Comparison of ENCODE assay signal across 1 cellular context in the genomic region with DNA sequence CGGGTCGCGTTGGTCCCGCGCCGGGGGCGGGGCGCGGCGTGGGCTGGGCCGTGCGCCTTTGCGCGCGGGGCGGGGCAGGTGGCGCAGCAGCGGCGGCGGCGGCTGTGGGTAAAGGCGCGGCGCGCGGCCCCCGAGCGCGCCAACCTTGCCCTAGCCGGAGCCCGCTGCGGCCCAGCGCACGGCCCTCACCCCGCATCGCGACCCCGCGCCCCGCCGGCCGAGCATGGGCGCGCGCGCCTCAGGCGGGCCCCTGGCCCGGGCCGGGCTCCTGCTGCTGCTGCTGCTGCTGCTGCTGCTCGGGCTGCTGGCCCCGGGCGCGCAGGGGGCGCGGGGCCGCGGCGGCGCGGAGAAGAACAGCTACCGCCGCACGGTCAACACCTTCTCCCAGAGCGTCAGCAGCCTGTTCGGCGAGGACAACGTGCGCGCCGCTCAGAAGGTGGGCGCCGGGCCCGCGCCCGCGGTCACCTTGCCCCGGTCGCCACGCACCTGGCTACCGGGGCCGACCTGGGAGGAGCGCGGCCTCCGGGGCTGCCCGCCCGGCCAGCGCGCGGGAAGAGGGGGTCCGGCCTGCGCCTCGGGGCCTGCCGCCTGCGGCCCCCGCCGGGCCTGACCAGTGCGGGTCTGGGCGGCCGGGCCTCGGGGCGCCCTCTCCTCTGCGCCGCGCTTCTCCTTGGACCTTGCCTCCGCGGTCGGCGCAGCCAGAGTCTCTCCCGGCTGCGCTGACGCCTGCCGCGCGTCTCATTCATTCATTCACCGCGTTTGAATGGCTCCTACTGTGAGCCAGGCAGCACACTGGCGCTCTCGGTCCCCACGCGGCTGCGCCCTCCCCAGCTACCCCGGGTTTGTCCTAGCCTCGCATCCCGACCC.
TF ChIP-seq lines count a peak whose summit lies in the region.

A gene with protein sequence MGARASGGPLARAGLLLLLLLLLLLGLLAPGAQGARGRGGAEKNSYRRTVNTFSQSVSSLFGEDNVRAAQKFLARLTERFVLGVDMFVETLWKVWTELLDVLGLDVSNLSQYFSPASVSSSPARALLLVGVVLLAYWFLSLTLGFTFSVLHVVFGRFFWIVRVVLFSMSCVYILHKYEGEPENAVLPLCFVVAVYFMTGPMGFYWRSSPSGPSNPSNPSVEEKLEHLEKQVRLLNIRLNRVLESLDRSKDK (plus strand): TSS at position 78 of the 867 bp plus-strand sequence. CDS start 146 bp downstream, at position 224.

TF ChIP-seq in K562, 482 proteins besides CTCF, POLR2A, EP300 and RAD21:
- TF ChIP-seq SIN3A (IDR thresholded peaks at IDR 0.05; ENCODE audit: borderline replicate concordance in 2 of 2, control insufficient read depth in 1 of 2, low read depth in 2 of 2, low read length in 2 of 2) (0 out of 4 replicates have a peak, but pooled peaks have one; percentile 22 to 46), POLR2G (IDR thresholded peaks at IDR 0.05; ENCODE audit: low read depth, low read length) (peak; percentile 58), ZNF23 (CRISPR knock-in tag; IDR thresholded peaks at IDR 0.05) (no peak), ZBTB7A (IDR thresholded peaks at IDR 0.05; ENCODE audit: borderline replicate concordance, control insufficient read depth, low read depth, low read length) (peak; percentile 56; the same call in 1 of the 2 replicates), MYNN (IDR thresholded peaks at IDR 0.05) (no peak), MYNN (CRISPR knock-in tag; IDR thresholded peaks at IDR 0.05) (no peak), CTBP1 (IDR thresholded peaks at IDR 0.05; ENCODE audit: borderline replicate concordance) (peak; percentile 25; the same call in 1 of the 2 replicates), MAFF (IDR thresholded peaks at IDR 0.05; ENCODE audit: low read length) (no peak), TBP (optimal IDR thresholded peaks at IDR 0.05; ENCODE audit: low read depth, low read length) (peak; percentile 13), TCF7 (IDR thresholded peaks at IDR 0.05; ENCODE audit: borderline replicate concordance) (no peak), NRF1 (conservative IDR thresholded peaks at IDR 0.05 in 1 of 2, IDR thresholded peaks at IDR 0.05 in 1 of 2) (peak; percentile 65 to 71), ZNF24 (IDR thresholded peaks at IDR 0.05) (peak; percentile 98), ZFX (CRISPR knock-in tag; IDR thresholded peaks at IDR 0.05) (peak; percentile 56; the same call in 1 of the 2 replicates), TAF1 (IDR thresholded peaks at IDR 0.05; ENCODE audit: control insufficient read depth, extremely low read depth, insufficient read depth, low read length, severe bottlenecking) (peak; percentile 9), GATAD2B (IDR thresholded peaks at IDR 0.05; ENCODE audit: borderline replicate concordance) (0 out of 2 replicates have a peak, but pooled peaks have one; percentile 12), GATAD2A (IDR thresholded peaks at IDR 0.05) (0 out of 2 replicates have a peak, but pooled peaks have one; percentile 20), CREBBP (IDR thresholded peaks at IDR 0.05; ENCODE audit: low read depth, low read length) (no peak), SIN3B (IDR thresholded peaks at IDR 0.05; ENCODE audit: low read depth) (peak; percentile 37; the same call in 1 of the 2 replicates), CHD1 (IDR thresholded peaks at IDR 0.05; ENCODE audit: low read length) (peak; percentile 51), CXXC5 (CRISPR knock-in tag; IDR thresholded peaks at IDR 0.05) (peak; percentile 59), PHF8 (IDR thresholded peaks at IDR 0.05; ENCODE audit: borderline replicate concordance, low read length) (peak; percentile 50; the same call in 1 of the 2 replicates), ASH1L (IDR thresholded peaks at IDR 0.05; ENCODE audit: borderline replicate concordance, low read depth, partially characterized antibody) (no peak), HNRNPLL (IDR thresholded peaks at IDR 0.05; ENCODE audit: low read depth, low read length, poor library complexity, severe bottlenecking) (peak; percentile 81), NR2C2 (CRISPR knock-in tag; IDR thresholded peaks at IDR 0.05) (no peak), NR2C2 (tag; IDR thresholded peaks at IDR 0.05) (0 out of 2 replicates have a peak, but pooled peaks have one; percentile 49), KDM5B (IDR thresholded peaks at IDR 0.05; ENCODE audit: insufficient replicate concordance, low read depth, low read length) (peak; percentile 59), CCNT2 (IDR thresholded peaks at IDR 0.05; ENCODE audit: borderline replicate concordance, extremely low read depth, insufficient read length, low read depth, low read length) (peak; percentile 42), SIX5 (IDR thresholded peaks at IDR 0.05; ENCODE audit: borderline replicate concordance in 1 of 2, insufficient read depth in 1 of 2, low read depth in 1 of 2, low read length in 2 of 2) (no peak), RBBP5 (IDR thresholded peaks at IDR 0.05; ENCODE audit: borderline replicate concordance, insufficient read depth, low read length, poor library complexity, severe bottlenecking) (peak; percentile 80), RBFOX2 (IDR thresholded peaks at IDR 0.05; ENCODE audit: low read depth, low read length) (peak; percentile 60)
- TF ChIP-seq, protein P1, sequence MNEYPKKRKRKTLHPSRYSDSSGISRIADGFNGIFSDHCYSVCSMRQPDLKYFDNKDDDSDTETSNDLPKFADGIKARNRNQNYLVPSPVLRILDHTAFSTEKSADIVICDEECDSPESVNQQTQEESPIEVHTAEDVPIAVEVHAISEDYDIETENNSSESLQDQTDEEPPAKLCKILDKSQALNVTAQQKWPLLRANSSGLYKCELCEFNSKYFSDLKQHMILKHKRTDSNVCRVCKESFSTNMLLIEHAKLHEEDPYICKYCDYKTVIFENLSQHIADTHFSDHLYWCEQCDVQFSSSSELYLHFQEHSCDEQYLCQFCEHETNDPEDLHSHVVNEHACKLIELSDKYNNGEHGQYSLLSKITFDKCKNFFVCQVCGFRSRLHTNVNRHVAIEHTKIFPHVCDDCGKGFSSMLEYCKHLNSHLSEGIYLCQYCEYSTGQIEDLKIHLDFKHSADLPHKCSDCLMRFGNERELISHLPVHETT (CRISPR knock-in tag; conservative IDR thresholded peaks at IDR 0.05 in 1 of 2, IDR thresholded peaks at IDR 0.05 in 1 of 2), result 0 out of 4 replicates have a peak, but pooled peaks of 1 of the 2 experiments have one; percentile 25
- TF ChIP-seq, protein P2, sequence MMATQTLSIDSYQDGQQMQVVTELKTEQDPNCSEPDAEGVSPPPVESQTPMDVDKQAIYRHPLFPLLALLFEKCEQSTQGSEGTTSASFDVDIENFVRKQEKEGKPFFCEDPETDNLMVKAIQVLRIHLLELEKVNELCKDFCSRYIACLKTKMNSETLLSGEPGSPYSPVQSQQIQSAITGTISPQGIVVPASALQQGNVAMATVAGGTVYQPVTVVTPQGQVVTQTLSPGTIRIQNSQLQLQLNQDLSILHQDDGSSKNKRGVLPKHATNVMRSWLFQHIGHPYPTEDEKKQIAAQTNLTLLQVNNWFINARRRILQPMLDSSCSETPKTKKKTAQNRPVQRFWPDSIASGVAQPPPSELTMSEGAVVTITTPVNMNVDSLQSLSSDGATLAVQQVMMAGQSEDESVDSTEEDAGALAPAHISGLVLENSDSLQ (IDR thresholded peaks at IDR 0.05), result no peak
- TF ChIP-seq, protein P3, sequence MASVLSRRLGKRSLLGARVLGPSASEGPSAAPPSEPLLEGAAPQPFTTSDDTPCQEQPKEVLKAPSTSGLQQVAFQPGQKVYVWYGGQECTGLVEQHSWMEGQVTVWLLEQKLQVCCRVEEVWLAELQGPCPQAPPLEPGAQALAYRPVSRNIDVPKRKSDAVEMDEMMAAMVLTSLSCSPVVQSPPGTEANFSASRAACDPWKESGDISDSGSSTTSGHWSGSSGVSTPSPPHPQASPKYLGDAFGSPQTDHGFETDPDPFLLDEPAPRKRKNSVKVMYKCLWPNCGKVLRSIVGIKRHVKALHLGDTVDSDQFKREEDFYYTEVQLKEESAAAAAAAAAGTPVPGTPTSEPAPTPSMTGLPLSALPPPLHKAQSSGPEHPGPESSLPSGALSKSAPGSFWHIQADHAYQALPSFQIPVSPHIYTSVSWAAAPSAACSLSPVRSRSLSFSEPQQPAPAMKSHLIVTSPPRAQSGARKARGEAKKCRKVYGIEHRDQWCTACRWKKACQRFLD (CRISPR knock-in tag; IDR thresholded peaks at IDR 0.05), result 0 out of 2 replicates have a peak, but pooled peaks have one; percentile 7
- TF ChIP-seq, protein P4, sequence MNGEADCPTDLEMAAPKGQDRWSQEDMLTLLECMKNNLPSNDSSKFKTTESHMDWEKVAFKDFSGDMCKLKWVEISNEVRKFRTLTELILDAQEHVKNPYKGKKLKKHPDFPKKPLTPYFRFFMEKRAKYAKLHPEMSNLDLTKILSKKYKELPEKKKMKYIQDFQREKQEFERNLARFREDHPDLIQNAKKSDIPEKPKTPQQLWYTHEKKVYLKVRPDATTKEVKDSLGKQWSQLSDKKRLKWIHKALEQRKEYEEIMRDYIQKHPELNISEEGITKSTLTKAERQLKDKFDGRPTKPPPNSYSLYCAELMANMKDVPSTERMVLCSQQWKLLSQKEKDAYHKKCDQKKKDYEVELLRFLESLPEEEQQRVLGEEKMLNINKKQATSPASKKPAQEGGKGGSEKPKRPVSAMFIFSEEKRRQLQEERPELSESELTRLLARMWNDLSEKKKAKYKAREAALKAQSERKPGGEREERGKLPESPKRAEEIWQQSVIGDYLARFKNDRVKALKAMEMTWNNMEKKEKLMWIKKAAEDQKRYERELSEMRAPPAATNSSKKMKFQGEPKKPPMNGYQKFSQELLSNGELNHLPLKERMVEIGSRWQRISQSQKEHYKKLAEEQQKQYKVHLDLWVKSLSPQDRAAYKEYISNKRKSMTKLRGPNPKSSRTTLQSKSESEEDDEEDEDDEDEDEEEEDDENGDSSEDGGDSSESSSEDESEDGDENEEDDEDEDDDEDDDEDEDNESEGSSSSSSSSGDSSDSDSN (IDR thresholded peaks at IDR 0.05; ENCODE audit: borderline replicate concordance in 1 of 2, low read depth in 2 of 2, low read length in 2 of 2), result peak; percentile 69 to 83; a peak in 3 of 4 replicates
- TF ChIP-seq, protein P5, sequence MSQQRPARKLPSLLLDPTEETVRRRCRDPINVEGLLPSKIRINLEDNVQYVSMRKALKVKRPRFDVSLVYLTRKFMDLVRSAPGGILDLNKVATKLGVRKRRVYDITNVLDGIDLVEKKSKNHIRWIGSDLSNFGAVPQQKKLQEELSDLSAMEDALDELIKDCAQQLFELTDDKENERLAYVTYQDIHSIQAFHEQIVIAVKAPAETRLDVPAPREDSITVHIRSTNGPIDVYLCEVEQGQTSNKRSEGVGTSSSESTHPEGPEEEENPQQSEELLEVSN (IDR thresholded peaks at IDR 0.05; ENCODE audit: borderline replicate concordance in 1 of 2, extremely low read depth in 1 of 2, insufficient read depth in 1 of 2, insufficient read length in 1 of 2, low read depth in 1 of 2, low read length in 1 of 2, poor library complexity in 1 of 2, severe bottlenecking in 1 of 2), result peak in 1 of 2 experiments; percentile 66
- TF ChIP-seq, protein P6, sequence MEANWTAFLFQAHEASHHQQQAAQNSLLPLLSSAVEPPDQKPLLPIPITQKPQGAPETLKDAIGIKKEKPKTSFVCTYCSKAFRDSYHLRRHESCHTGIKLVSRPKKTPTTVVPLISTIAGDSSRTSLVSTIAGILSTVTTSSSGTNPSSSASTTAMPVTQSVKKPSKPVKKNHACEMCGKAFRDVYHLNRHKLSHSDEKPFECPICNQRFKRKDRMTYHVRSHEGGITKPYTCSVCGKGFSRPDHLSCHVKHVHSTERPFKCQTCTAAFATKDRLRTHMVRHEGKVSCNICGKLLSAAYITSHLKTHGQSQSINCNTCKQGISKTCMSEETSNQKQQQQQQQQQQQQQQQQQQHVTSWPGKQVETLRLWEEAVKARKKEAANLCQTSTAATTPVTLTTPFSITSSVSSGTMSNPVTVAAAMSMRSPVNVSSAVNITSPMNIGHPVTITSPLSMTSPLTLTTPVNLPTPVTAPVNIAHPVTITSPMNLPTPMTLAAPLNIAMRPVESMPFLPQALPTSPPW (CRISPR knock-in tag; IDR thresholded peaks at IDR 0.05), result peak; percentile 52
- TF ChIP-seq, protein P7, sequence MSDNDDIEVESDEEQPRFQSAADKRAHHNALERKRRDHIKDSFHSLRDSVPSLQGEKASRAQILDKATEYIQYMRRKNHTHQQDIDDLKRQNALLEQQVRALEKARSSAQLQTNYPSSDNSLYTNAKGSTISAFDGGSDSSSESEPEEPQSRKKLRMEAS (CRISPR knock-in tag; IDR thresholded peaks at IDR 0.05), result peak; percentile 53
- TF ChIP-seq, protein P8, sequence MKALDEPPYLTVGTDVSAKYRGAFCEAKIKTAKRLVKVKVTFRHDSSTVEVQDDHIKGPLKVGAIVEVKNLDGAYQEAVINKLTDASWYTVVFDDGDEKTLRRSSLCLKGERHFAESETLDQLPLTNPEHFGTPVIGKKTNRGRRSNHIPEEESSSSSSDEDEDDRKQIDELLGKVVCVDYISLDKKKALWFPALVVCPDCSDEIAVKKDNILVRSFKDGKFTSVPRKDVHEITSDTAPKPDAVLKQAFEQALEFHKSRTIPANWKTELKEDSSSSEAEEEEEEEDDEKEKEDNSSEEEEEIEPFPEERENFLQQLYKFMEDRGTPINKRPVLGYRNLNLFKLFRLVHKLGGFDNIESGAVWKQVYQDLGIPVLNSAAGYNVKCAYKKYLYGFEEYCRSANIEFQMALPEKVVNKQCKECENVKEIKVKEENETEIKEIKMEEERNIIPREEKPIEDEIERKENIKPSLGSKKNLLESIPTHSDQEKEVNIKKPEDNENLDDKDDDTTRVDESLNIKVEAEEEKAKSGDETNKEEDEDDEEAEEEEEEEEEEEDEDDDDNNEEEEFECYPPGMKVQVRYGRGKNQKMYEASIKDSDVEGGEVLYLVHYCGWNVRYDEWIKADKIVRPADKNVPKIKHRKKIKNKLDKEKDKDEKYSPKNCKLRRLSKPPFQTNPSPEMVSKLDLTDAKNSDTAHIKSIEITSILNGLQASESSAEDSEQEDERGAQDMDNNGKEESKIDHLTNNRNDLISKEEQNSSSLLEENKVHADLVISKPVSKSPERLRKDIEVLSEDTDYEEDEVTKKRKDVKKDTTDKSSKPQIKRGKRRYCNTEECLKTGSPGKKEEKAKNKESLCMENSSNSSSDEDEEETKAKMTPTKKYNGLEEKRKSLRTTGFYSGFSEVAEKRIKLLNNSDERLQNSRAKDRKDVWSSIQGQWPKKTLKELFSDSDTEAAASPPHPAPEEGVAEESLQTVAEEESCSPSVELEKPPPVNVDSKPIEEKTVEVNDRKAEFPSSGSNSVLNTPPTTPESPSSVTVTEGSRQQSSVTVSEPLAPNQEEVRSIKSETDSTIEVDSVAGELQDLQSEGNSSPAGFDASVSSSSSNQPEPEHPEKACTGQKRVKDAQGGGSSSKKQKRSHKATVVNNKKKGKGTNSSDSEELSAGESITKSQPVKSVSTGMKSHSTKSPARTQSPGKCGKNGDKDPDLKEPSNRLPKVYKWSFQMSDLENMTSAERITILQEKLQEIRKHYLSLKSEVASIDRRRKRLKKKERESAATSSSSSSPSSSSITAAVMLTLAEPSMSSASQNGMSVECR (CRISPR knock-in tag; IDR thresholded peaks at IDR 0.05), result peak; percentile 67
- TF ChIP-seq, protein P9, sequence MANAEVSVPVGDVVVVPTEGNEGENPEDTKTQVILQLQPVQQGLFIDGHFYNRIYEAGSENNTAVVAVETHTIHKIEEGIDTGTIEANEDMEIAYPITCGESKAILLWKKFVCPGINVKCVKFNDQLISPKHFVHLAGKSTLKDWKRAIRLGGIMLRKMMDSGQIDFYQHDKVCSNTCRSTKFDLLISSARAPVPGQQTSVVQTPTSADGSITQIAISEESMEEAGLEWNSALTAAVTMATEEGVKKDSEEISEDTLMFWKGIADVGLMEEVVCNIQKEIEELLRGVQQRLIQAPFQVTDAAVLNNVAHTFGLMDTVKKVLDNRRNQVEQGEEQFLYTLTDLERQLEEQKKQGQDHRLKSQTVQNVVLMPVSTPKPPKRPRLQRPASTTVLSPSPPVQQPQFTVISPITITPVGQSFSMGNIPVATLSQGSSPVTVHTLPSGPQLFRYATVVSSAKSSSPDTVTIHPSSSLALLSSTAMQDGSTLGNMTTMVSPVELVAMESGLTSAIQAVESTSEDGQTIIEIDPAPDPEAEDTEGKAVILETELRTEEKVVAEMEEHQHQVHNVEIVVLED (CRISPR knock-in tag; IDR thresholded peaks at IDR 0.05), result peak; percentile 66
TF ChIP-seq in K562: peak in this region for 29.
